In the genomic region with DNA sequence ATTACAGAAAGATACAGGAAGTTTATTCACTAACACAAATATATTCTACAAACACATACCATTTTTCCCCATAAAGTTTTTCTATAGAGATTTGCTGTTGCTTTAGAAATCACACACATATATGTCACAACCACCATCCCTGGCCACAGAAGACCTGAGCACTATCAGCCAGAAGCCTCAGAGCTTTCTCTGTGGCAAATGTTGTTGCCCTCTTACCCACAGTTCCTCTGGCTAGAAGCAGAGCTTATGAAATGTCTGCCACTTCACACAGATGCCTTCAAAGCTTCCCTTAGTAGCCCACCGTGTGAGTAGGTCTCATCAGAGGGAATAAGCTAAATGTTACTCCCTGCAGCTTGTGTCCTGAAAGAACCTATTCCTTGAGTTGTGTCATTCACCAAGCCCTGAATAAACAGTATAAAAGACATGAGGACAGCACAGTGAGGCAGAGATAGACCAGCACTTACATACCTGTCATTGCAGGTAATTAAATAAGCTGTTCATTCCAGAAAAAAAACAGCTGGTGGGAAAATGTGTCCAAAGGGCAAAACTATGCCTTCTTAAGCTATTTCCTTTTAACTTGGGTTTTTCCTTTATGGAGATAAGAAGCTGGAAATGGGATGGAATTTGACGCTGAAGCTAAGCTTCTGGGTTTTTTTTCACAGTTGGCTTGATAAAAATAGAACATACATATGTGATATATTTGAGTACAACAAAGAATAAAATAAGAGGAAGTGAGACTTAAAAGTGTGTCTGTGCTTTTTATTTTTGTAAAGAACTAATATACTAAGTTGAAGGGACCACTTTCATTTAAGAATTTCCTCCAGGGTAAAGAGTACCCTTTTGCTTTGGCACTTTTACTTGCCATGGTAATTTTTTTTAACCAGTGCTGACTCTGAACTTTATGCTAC, we compare ENCODE assay signal across 1 cellular context.
TF ChIP-seq lines count a peak whose summit lies in the region.

No MANE protein-coding gene starts in this region.

TF ChIP-seq in GM12878, 131 proteins besides CTCF, POLR2A, EP300 and RAD21 (continued from another document):
- TF ChIP-seq ZNF24 (IDR thresholded peaks at IDR 0.05): 0 out of 2 replicates have a peak, but pooled peaks have one; percentile 51
- 0 out of 2 replicates have a peak, but pooled peaks have one; percentile 61 for TF ChIP-seq TCF7 (IDR thresholded peaks at IDR 0.05; ENCODE audit: borderline replicate concordance)
- TF ChIP-seq FOXM1 (IDR thresholded peaks at IDR 0.05; ENCODE audit: low read depth, low read length): no peak
- no peak for TF ChIP-seq PAX5 (IDR thresholded peaks at IDR 0.05; ENCODE audit: borderline replicate concordance, low read depth, low read length)
- TF ChIP-seq, protein P1, sequence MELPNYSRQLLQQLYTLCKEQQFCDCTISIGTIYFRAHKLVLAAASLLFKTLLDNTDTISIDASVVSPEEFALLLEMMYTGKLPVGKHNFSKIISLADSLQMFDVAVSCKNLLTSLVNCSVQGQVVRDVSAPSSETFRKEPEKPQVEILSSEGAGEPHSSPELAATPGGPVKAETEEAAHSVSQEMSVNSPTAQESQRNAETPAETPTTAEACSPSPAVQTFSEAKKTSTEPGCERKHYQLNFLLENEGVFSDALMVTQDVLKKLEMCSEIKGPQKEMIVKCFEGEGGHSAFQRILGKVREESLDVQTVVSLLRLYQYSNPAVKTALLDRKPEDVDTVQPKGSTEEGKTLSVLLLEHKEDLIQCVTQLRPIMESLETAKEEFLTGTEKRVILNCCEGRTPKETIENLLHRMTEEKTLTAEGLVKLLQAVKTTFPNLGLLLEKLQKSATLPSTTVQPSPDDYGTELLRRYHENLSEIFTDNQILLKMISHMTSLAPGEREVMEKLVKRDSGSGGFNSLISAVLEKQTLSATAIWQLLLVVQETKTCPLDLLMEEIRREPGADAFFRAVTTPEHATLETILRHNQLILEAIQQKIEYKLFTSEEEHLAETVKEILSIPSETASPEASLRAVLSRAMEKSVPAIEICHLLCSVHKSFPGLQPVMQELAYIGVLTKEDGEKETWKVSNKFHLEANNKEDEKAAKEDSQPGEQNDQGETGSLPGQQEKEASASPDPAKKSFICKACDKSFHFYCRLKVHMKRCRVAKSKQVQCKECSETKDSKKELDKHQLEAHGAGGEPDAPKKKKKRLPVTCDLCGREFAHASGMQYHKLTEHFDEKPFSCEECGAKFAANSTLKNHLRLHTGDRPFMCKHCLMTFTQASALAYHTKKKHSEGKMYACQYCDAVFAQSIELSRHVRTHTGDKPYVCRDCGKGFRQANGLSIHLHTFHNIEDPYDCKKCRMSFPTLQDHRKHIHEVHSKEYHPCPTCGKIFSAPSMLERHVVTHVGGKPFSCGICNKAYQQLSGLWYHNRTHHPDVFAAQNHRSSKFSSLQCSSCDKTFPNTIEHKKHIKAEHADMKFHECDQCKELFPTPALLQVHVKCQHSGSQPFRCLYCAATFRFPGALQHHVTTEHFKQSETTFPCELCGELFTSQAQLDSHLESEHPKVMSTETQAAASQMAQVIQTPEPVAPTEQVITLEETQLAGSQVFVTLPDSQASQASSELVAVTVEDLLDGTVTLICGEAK (IDR thresholded peaks at IDR 0.05; ENCODE audit: borderline replicate concordance): no peak; the same call in 1 of the 2 replicates
- TF ChIP-seq, protein P2, sequence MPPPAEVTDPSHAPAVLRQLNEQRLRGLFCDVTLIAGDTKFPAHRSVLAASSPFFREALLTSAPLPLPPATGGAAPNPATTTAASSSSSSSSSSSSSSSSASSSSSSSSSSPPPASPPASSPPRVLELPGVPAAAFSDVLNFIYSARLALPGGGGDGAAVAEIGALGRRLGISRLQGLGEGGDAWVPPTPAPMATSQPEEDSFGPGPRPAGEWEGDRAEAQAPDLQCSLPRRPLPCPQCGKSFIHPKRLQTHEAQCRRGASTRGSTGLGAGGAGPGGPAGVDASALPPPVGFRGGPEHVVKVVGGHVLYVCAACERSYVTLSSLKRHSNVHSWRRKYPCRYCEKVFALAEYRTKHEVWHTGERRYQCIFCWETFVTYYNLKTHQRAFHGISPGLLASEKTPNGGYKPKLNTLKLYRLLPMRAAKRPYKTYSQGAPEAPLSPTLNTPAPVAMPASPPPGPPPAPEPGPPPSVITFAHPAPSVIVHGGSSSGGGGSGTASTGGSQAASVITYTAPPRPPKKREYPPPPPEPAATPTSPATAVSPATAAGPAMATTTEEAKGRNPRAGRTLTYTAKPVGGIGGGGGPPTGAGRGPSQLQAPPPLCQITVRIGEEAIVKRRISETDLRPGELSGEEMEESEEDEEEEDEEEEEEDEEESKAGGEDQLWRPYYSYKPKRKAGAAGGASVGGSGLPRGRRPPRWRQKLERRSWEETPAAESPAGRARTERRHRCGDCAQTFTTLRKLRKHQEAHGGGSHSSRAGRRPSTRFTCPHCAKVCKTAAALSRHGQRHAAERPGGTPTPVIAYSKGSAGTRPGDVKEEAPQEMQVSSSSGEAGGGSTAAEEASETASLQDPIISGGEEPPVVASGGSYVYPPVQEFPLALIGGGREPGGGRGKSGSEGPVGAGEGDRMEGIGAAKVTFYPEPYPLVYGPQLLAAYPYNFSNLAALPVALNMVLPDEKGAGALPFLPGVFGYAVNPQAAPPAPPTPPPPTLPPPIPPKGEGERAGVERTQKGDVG (CRISPR knock-in tag; IDR thresholded peaks at IDR 0.05): no peak
- no peak for TF ChIP-seq RCOR1 (conservative IDR thresholded peaks at IDR 0.05; ENCODE audit: low read depth, low read length)
- no peak for TF ChIP-seq PAX8 (IDR thresholded peaks at IDR 0.05)
- TF ChIP-seq HDAC2 (IDR thresholded peaks at IDR 0.05): no peak
- TF ChIP-seq CREM (IDR thresholded peaks at IDR 0.05; ENCODE audit: low read depth): 0 out of 2 replicates have a peak, but pooled peaks have one; percentile 22
- TF ChIP-seq NBN (IDR thresholded peaks at IDR 0.05): no peak
- peak; percentile 78; the same call in 1 of the 2 replicates for TF ChIP-seq ZNF217 (IDR thresholded peaks at IDR 0.05)
- no peak for TF ChIP-seq CHD1 (IDR thresholded peaks at IDR 0.05; ENCODE audit: low read depth, low read length)
- TF ChIP-seq, protein P3, sequence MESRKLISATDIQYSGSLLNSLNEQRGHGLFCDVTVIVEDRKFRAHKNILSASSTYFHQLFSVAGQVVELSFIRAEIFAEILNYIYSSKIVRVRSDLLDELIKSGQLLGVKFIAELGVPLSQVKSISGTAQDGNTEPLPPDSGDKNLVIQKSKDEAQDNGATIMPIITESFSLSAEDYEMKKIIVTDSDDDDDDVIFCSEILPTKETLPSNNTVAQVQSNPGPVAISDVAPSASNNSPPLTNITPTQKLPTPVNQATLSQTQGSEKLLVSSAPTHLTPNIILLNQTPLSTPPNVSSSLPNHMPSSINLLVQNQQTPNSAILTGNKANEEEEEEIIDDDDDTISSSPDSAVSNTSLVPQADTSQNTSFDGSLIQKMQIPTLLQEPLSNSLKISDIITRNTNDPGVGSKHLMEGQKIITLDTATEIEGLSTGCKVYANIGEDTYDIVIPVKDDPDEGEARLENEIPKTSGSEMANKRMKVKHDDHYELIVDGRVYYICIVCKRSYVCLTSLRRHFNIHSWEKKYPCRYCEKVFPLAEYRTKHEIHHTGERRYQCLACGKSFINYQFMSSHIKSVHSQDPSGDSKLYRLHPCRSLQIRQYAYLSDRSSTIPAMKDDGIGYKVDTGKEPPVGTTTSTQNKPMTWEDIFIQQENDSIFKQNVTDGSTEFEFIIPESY (IDR thresholded peaks at IDR 0.05): no peak
- TF ChIP-seq NFIC (IDR thresholded peaks at IDR 0.05; ENCODE audit: low read depth, low read length): peak; percentile 83
- TF ChIP-seq TAF1 (IDR thresholded peaks at IDR 0.05; ENCODE audit: borderline replicate concordance, low read depth, low read length): no peak
- no peak for TF ChIP-seq HCFC1 (IDR thresholded peaks at IDR 0.05; ENCODE audit: low read length)
- TF ChIP-seq PRDM15 (CRISPR knock-in tag; IDR thresholded peaks at IDR 0.05): no peak
- TF ChIP-seq JUND (IDR thresholded peaks at IDR 0.05; ENCODE audit: low read depth, low read length): no peak
- no peak for TF ChIP-seq FOS (IDR thresholded peaks at IDR 0.05; ENCODE audit: borderline replicate concordance, extremely low read depth, insufficient read length)
- no peak for TF ChIP-seq GABPA (IDR thresholded peaks at IDR 0.05; ENCODE audit: low read depth)
